17 cellular contexts compared by ENCODE assay signal in genomic region chr15:42939841-42940240, GRCh38. TPM values are rescaled to one million over a fixed set of nuclear protein-coding genes. Genes with fewer than 3 reads are reported as not detected.
DNase-seq lines count a peak whose midpoint lies in the region; FAIRE-seq and TF ChIP-seq lines count a peak whose summit lies in the region.
"Had no signal": no experiment of that assay in that cellular context is flagged by ENCODE, and none has a peak within 500 bp of the region (broad histone marks: within the 10 kb centered on the region; RNA-seq: fewer than 3 reads in every experiment).

No MANE protein-coding gene starts in this region.

- H3K27ac ChIP-seq in smooth muscle cell (ENCODE audit: low read depth): no peak overlapping the region
- H3K27ac ChIP-seq: A549, HL-60 had no signal

- no peak overlapping the region for H3K4me2 ChIP-seq in smooth muscle cell
- H3K4me2 ChIP-seq: A549 had no signal

- no peak for TF ChIP-seq CTCF in smooth muscle cell (IDR thresholded peaks at IDR 0.05; ENCODE audit: borderline replicate concordance, insufficient read depth, poor library complexity, severe bottlenecking)

- H3K9me3 ChIP-seq in smooth muscle cell (replicated peaks; ENCODE audit: low read depth): no peaks in the 10 kb centered on the region
- H3K9me3 ChIP-seq: A549 had no signal

- H3K4me3 ChIP-seq in smooth muscle cell: no peak overlapping the region
- H3K4me3 ChIP-seq: A549 had no signal

- H3K4me1 ChIP-seq in smooth muscle cell (ENCODE audit: low read depth): no peaks in the 10 kb centered on the region
- H3K4me1 ChIP-seq: A549 had no signal

- no peaks in the 10 kb centered on the region for H4K20me1 ChIP-seq in smooth muscle cell (ENCODE audit: low read depth)

- H3F3A ChIP-seq in smooth muscle cell (ENCODE audit: low read depth): no peaks in the 10 kb centered on the region

- H3K36me3 ChIP-seq in smooth muscle cell (ENCODE audit: low read depth): no peaks in the 10 kb centered on the region

- FAIRE-seq in RCC 7860 (lab: Jason Lieb, UNC): no peak
- FAIRE-seq: A549, D721Med, GM19239 had no signal

- no peaks in the 10 kb centered on the region for H3K27me3 ChIP-seq in smooth muscle cell (ENCODE audit: low read depth)

- H3K9ac ChIP-seq in smooth muscle cell (ENCODE audit: low read depth): no peak overlapping the region

- WGBS in smooth muscle cell (ENCODE audit: low lambda C conversion rate): 94% methylated on average over 8 of the region's 8 CpGs

- H2AFZ ChIP-seq in smooth muscle cell (ENCODE audit: low read depth): no peak overlapping the region

- intact Hi-C loops in posterior cingulate gyrus (cut with DNase I): no loop called here

- no peaks in the 10 kb centered on the region for H3K79me2 ChIP-seq in smooth muscle cell (ENCODE audit: low read depth)

- peak in 50 of 58 donors; percentile 2 to 82 (median 34) for DNase-seq in anterior cingulate cortex (lab: John Stamatoyannopoulos, UW)
- DNase-seq in islet precursor cell: peak; percentile 50
- DNase-seq in posterior cingulate gyrus: peak; percentile 11 to 95 (median 67)
- no peak for DNase-seq in epidermal melanocyte (ENCODE audit: insufficient read length, low spot score)
- no peak for DNase-seq in RCC 7860 (ENCODE audit: low spot score)
- no peak for DNase-seq in smooth muscle cell (lab: John Stamatoyannopoulos, UW; ENCODE audit: unreplicated experiment)
- no peak for DNase-seq in DMS 273 (lab: John Stamatoyannopoulos, UW; ENCODE audit: unreplicated experiment)
- DNase-seq: CD8-positive, alpha-beta T cell; COR-L47; DND-41; GDM1; GOT3; H9 had no signal

RNA-seq across cellular contexts. Expression of gene TTBK2, which starts 19.3 kb away (rescaled TPM):
- 10.3 and 11.1 TPM in 2 replicates for total RNA-seq in smooth muscle cell
- 5.7 and 6.6 TPM in 2 replicates for polyA plus RNA-seq in smooth muscle cell

Comparison
In these comparisons a context has a peak if more than half of its experiments do, and no peak if none do; other contexts are left out.
1. DNase-seq: peak in anterior cingulate cortex (50 of 58), islet precursor cell (single experiment) and posterior cingulate gyrus (10 of 10); none in epidermal melanocyte (single experiment), RCC 7860 (single experiment), smooth muscle cell (single experiment) and DMS 273 (single experiment).